8 cellular contexts compared by ENCODE assay signal in genomic region chr12:56448860-56449621, GRCh38. TPM values are rescaled to one million over a fixed set of nuclear protein-coding genes. Genes with fewer than 3 reads are reported as not detected.
DNase-seq lines count a peak whose midpoint lies in the region; ATAC-seq and TF ChIP-seq lines count a peak whose summit lies in the region.

Gene TIMELESS, minus strand, starts transcription at chr12:56449426. Its CDS starts 15,256 bp downstream, at chr12:56434170.

- POLR2A ChIA-PET in WTC11 (lab: Charles Lee) = interaction anchor here (0.6 to 3.1 kb wide), 10 partner anchors 11 to 321 kb away, joined by 3 to 19 read pairs (median 4); partner anchors contain the start of genes CNPY2, COQ10A, ESYT1 and IL23A

- H3K27ac Mint-ChIP-seq in WTC11 = peak within 1 kb of the TSS; percentile 97
- peak within 1 kb of the TSS; percentile 94 to 98 (median 96) for H3K27ac Mint-ChIP-seq in immature natural killer cell

- in situ Hi-C loops in ACHN (cut with HindIII; ENCODE audit: low pct_ligation_motif_present, low pct_unique_long_range_greater_than_20kb, low sequenced_read_pairs) = no loop called here

- ATAC-seq in GM18870 (IDR thresholded peaks at IDR 0.05; ENCODE audit: unreplicated experiment) (peak; percentile 75), HG03135 (IDR thresholded peaks at IDR 0.05; ENCODE audit: unreplicated experiment) (peak; percentile 97), WTC11 (peak; percentile 92)

- peak within 1 kb of the TSS; percentile 82 for H3K4me3 Mint-ChIP-seq in WTC11
- peak within 1 kb of the TSS; percentile 91 to 98 (median 93) for H3K4me3 Mint-ChIP-seq in immature natural killer cell

- peaks cover 5% of the 10 kb centered on the region for H3K27me3 Mint-ChIP-seq in WTC11 (ENCODE audit: low read depth)
- H3K27me3 Mint-ChIP-seq in immature natural killer cell (ENCODE audit: low read depth in 3 of 3) = no peaks in the 10 kb centered on the region

- TF ChIP-seq CTCF in WTC11 (IDR thresholded peaks at IDR 0.05) = no peak

- peak; percentile 97 for DNase-seq in ACHN
- DNase-seq in NCI-H2227 (lab: John Stamatoyannopoulos, UW; ENCODE audit: unreplicated experiment) = peak; percentile 92
- DNase-seq in WTC11 (ENCODE audit: low spot score) = peak; percentile 88
- peak; percentile 48 to 99 (median 90) for DNase-seq in caudate nucleus (lab: John Stamatoyannopoulos, UW)
- DNase-seq in immature natural killer cell = peak; percentile 87 to 88 (median 88)
- peak; percentile 78 for DNase-seq in smooth muscle cell of the brain vasculature (ENCODE audit: low read depth, low spot score)

- CTCF ChIA-PET in WTC11 (lab: Charles Lee) = interaction anchor here (0.7 to 3.5 kb wide), 9 partner anchors 10 to 260 kb away, joined by 3 to 35 read pairs (median 9); partner anchors contain the start of genes CNPY2, GLS2, SMARCC2 and STAT2

- peak within 1 kb of the TSS; percentile 92 for H3K27ac ChIP-seq in caudate nucleus (ENCODE audit: low read depth, low read length)

- H3K9me3 Mint-ChIP-seq in WTC11 (peaks cover 17% of the 10 kb centered on the region), immature natural killer cell (peaks cover 0 to 4% (median 0%) of the 10 kb centered on the region in 6 donors)

- peaks cover 41% of the 10 kb centered on the region for H3K4me1 Mint-ChIP-seq in WTC11
- H3K4me1 Mint-ChIP-seq in immature natural killer cell = peaks cover 21 to 26% of the 10 kb centered on the region in 2 donors

- H3K36me3 Mint-ChIP-seq in WTC11 (peaks cover 25% of the 10 kb centered on the region), immature natural killer cell (peaks cover 0 to 8% (median 0%) of the 10 kb centered on the region in 3 donors)

TF ChIP-seq in WTC11, 78 proteins besides CTCF, POLR2A, EP300 and RAD21 (continues in another document):
- peak; percentile 59; the same call in 1 of the 2 replicates for TF ChIP-seq CREM (CRISPR knock-in tag; IDR thresholded peaks at IDR 0.05)
- TF ChIP-seq ZSCAN18 (CRISPR knock-in tag; IDR thresholded peaks at IDR 0.05) = no peak
- TF ChIP-seq AFF4 (CRISPR knock-in tag; IDR thresholded peaks at IDR 0.05; ENCODE audit: borderline replicate concordance) = 0 out of 2 replicates have a peak, but pooled peaks have one; percentile 39
- peak; percentile 67; the same call in 1 of the 2 replicates for TF ChIP-seq ZBTB21 (CRISPR knock-in tag; IDR thresholded peaks at IDR 0.05; ENCODE audit: borderline replicate concordance)
- TF ChIP-seq PREB (CRISPR knock-in tag; IDR thresholded peaks at IDR 0.05; ENCODE audit: borderline replicate concordance) = no peak
- no peak for TF ChIP-seq HMGXB4 (CRISPR knock-in tag; IDR thresholded peaks at IDR 0.05)
- no peak for TF ChIP-seq ZNF232 (CRISPR knock-in tag; IDR thresholded peaks at IDR 0.05)
- no peak for TF ChIP-seq IRF2 (CRISPR knock-in tag; IDR thresholded peaks at IDR 0.05; ENCODE audit: borderline replicate concordance, low read depth)
- TF ChIP-seq GABPB1 (CRISPR knock-in tag; IDR thresholded peaks at IDR 0.05) = peak; percentile 52
- no peak for TF ChIP-seq GRHL2 (CRISPR knock-in tag; IDR thresholded peaks at IDR 0.05; ENCODE audit: insufficient replicate concordance, severe bottlenecking)
- TF ChIP-seq RELA (CRISPR knock-in tag; IDR thresholded peaks at IDR 0.05; ENCODE audit: borderline replicate concordance) = 0 out of 2 replicates have a peak, but pooled peaks have one; percentile 25
- TF ChIP-seq MXD4 (CRISPR knock-in tag; IDR thresholded peaks at IDR 0.05; ENCODE audit: borderline replicate concordance) = no peak
- TF ChIP-seq ZMAT4 (CRISPR knock-in tag; IDR thresholded peaks at IDR 0.05) = no peak
- TF ChIP-seq ZNF121 (CRISPR knock-in tag; IDR thresholded peaks at IDR 0.05) = no peak
- TF ChIP-seq JUN (CRISPR knock-in tag; IDR thresholded peaks at IDR 0.05) = no peak
- peak; percentile 54; the same call in 1 of the 2 replicates for TF ChIP-seq SP1 (CRISPR knock-in tag; conservative IDR thresholded peaks at IDR 0.05)
- peak; percentile 84 for TF ChIP-seq ETV6 (CRISPR knock-in tag; IDR thresholded peaks at IDR 0.05)
- TF ChIP-seq USF1 (CRISPR knock-in tag; IDR thresholded peaks at IDR 0.05) = peak; percentile 95
- no peak for TF ChIP-seq TEAD4 (CRISPR knock-in tag; IDR thresholded peaks at IDR 0.05)
- 0 out of 2 replicates have a peak, but pooled peaks have one; percentile 54 for TF ChIP-seq NFE2L1 (CRISPR knock-in tag; IDR thresholded peaks at IDR 0.05)

RNA-seq across cellular contexts. Expression of gene TIMELESS, which starts in this region (rescaled TPM):
- total RNA-seq in WTC11 (2021) = 60.9 to 67.1 TPM (median 64.9 TPM) in 3 replicates
- 10 to 100 TPM in 1 of 3 donors, 1 to 10 TPM in 2; 3.5 to 11.3 (median 4.8) TPM for polyA plus RNA-seq in immature natural killer cell

Comparison
In these comparisons a context has a peak if more than half of its experiments do, and no peak if none do; other contexts are left out.
1. Peak in every context shown above with its lines: DNase-seq, ATAC-seq and H3K27ac ChIP-seq.